Comparison of ENCODE assay signal across 1 cellular context in genomic region chr12:109871678-109872314, GRCh38.
TF ChIP-seq lines count a peak whose summit lies in the region.

No MANE protein-coding gene starts in this region.

TF ChIP-seq in K562, 482 proteins besides CTCF, POLR2A, EP300 and RAD21:
- TF ChIP-seq RCOR1 (IDR thresholded peaks at IDR 0.05; ENCODE audit: borderline replicate concordance in 1 of 2, low read depth in 2 of 2, low read length in 2 of 2) (peak in 1 of 2 experiments; percentile 85; a peak in 2 of 4 replicates), ATF3 (IDR thresholded peaks at IDR 0.05) (no peak), ATF3 (CRISPR knock-in tag; conservative IDR thresholded peaks at IDR 0.05) (no peak), HINFP (tag; conservative IDR thresholded peaks at IDR 0.05; ENCODE audit: low read depth) (no peak), EGR1 (conservative IDR thresholded peaks at IDR 0.05) (peak; percentile 28; the same call in 1 of the 2 replicates), KDM1A (IDR thresholded peaks at IDR 0.05) (peak; percentile 85 to 90), NFE2 (IDR thresholded peaks at IDR 0.05; ENCODE audit: low read depth) (0 out of 2 replicates have a peak, but pooled peaks have one; percentile 12), FOSL1 (tag; conservative IDR thresholded peaks at IDR 0.05) (no peak)
- TF ChIP-seq, protein P1, sequence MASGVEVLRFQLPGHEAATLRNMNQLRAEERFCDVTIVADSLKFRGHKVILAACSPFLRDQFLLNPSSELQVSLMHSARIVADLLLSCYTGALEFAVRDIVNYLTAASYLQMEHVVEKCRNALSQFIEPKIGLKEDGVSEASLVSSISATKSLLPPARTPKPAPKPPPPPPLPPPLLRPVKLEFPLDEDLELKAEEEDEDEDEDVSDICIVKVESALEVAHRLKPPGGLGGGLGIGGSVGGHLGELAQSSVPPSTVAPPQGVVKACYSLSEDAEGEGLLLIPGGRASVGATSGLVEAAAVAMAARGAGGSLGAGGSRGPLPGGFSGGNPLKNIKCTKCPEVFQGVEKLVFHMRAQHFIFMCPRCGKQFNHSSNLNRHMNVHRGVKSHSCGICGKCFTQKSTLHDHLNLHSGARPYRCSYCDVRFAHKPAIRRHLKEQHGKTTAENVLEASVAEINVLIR (CRISPR knock-in tag; IDR thresholded peaks at IDR 0.05), result no peak
TF ChIP-seq in K562: peak in this region for 4.
